12 cellular contexts compared by ENCODE assay signal in the genomic region with DNA sequence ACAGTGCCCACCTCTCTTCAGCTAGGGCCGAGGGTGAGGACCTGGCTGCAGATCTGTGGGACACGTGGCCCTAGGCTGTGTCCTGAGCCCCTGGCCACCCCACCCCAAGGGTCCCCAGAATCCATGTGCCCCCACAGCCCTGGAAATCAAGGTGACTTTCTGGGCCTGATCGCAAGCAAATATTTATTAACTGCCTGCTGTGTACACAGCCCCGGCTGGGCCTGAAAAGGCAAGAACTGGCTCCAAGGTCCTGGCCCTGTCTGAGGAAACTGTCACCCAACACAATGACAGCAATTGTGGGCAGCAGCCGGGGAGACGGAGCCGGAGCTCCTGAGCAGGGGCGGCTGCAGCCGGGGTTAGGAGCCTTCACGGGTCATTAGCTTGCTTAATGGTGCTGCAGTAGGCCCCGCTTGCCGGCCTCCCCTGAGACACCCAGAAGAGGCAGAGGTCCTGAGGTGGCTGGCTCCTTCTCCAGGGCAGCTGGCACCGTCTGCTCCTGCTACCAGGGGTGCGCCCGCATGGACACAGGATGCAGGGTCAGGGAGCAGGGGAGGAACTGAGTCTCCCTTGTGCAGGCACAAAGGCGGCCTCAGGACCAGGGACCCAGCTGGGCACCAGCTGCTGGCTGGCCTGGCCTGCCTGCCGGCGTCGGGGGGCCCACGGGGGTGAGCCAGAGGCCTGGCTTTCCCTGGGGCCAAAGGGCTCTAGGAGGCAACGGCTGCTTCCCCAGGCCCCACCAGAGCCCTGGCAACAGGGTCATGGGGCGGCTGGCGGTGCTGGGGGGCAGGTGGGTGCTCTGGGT. TPM values are rescaled to one million over a fixed set of nuclear protein-coding genes. Genes with fewer than 3 reads are reported as not detected.
DNase-seq lines count a peak whose midpoint lies in the region; ATAC-seq and FAIRE-seq lines count a peak whose summit lies in the region.
"Had no signal": no experiment of that assay in that cellular context is flagged by ENCODE, and none has a peak within 500 bp of the region (broad histone marks: within the 10 kb centered on the region; RNA-seq: fewer than 3 reads in every experiment).

No MANE protein-coding gene starts in this region.

- no peak for ATAC-seq in HG03196 (IDR thresholded peaks at IDR 0.05; ENCODE audit: unreplicated experiment)

- H3K4me2 ChIP-seq in neuronal stem cell (ENCODE audit: insufficient read depth, low read length, poor library complexity, severe bottlenecking) = no peak overlapping the region

- H3K79me1 ChIP-seq in neuronal stem cell (ENCODE audit: low read depth, low read length) = no peaks in the 10 kb centered on the region

- H3K27me3 ChIP-seq in neuronal stem cell (ENCODE audit: control insufficient read depth in 3 of 3, insufficient read depth in 3 of 3, low read depth in 1 of 3, low read length in 3 of 3) = peaks cover 0 to 18% (median 0%) of the 10 kb centered on the region in 3 experiments

- H3K14ac ChIP-seq in neuronal stem cell (ENCODE audit: low read length) = peak overlapping the region; percentile 95

- peak overlapping the region; percentile 15 for H3K9ac ChIP-seq in neuronal stem cell (ENCODE audit: low read depth, low read length, poor library complexity)

- no peaks in the 10 kb centered on the region for H3K9me3 ChIP-seq in neuronal stem cell (replicated peaks in 1 of 2; ENCODE audit: control insufficient read depth in 2 of 2, insufficient read depth in 1 of 2, low read depth in 1 of 2, low read length in 2 of 2)

- no peak overlapping the region for H2AFZ ChIP-seq in neuronal stem cell (ENCODE audit: low read length)

- H4K91ac ChIP-seq in neuronal stem cell (ENCODE audit: low read depth, low read length, poor library complexity) = no peak overlapping the region

- no peak overlapping the region for H3K4ac ChIP-seq in neuronal stem cell (ENCODE audit: low read length)

- H3K23ac ChIP-seq in neuronal stem cell (ENCODE audit: low read depth, low read length, poor library complexity) = peak overlapping the region; percentile 83

- H4K8ac ChIP-seq in neuronal stem cell (ENCODE audit: low read depth, low read length) = no peak overlapping the region

- no peak overlapping the region for H3K4me3 ChIP-seq in neuronal stem cell (ENCODE audit: low read length in 2 of 2)

- H2BK5ac ChIP-seq in neuronal stem cell (ENCODE audit: low read length) = no peak overlapping the region

- peak; percentile 26 for DNase-seq in DMS 273 (lab: John Stamatoyannopoulos, UW; ENCODE audit: unreplicated experiment)
- no peak for DNase-seq in DMS 273 treated with DMSO at 0.1 percent for 48 hours (lab: John Stamatoyannopoulos, UW)
- DNase-seq in NCI-H1092 (lab: John Stamatoyannopoulos, UW) = peak; percentile 24
- peak; percentile 14 to 15 for DNase-seq in frontal cortex (ENCODE audit: low spot score in 2 of 2)
- peak; percentile 50 for DNase-seq in neuronal stem cell (ENCODE audit: low spot score)
- no peak for DNase-seq in NCI-H2227 (lab: John Stamatoyannopoulos, UW; ENCODE audit: unreplicated experiment)
- DNase-seq in OCI-M2 (lab: John Stamatoyannopoulos, UW; ENCODE audit: unreplicated experiment) = no peak
- DNase-seq: GF-D8, KBM-7 had no signal

- no CpG with 5 or more reads among the region's 23 CpGs for WGBS in neuronal stem cell (ENCODE audit: extremely low coverage in 2 of 2, insufficient read length in 2 of 2, insufficient replicate concordance in 1 of 2), 2 donors

- peaks cover 8 to 19% of the 10 kb centered on the region in 2 donors for H3K4me1 ChIP-seq in neuronal stem cell (ENCODE audit: control insufficient read depth in 2 of 2, insufficient read depth in 1 of 2, low read depth in 1 of 2, low read length in 2 of 2)

- H2BK120ac ChIP-seq in neuronal stem cell (ENCODE audit: low read depth, low read length) = no peak overlapping the region

- H3K18ac ChIP-seq in neuronal stem cell (ENCODE audit: low read length) = peak overlapping the region; percentile 88

- H2BK15ac ChIP-seq in neuronal stem cell (ENCODE audit: low read length) = no peak overlapping the region

- FAIRE-seq in frontal cortex (lab: Jason Lieb, UNC) = no peak
- FAIRE-seq: astrocyte had no signal

- H2BK12ac ChIP-seq in neuronal stem cell (ENCODE audit: low read length) = no peak overlapping the region

- H3K27ac ChIP-seq in neuronal stem cell (replicated peaks; ENCODE audit: low read length) = no peak overlapping the region
- H3K27ac ChIP-seq: 22Rv1 had no signal

- peaks cover 0 to 2% of the 10 kb centered on the region in 2 donors for H3K36me3 ChIP-seq in neuronal stem cell (replicated peaks in 1 of 2; ENCODE audit: control insufficient read depth in 2 of 2, insufficient read depth in 2 of 2, low read length in 2 of 2)

- H2AK5ac ChIP-seq in neuronal stem cell (ENCODE audit: low read depth, low read length) = peak overlapping the region; percentile 76

RNA-seq across cellular contexts. Expression of a gene that starts 24.1 kb away (rescaled TPM):
- total RNA-seq in frontal cortex = 10.2 TPM
- polyA plus RNA-seq in neuronal stem cell (2013, experiment 1 of 2) = 21.4 TPM
- polyA plus RNA-seq in neuronal stem cell (2013, experiment 2 of 2) = 19.5 TPM

Comparison
In these comparisons a context has a peak if more than half of its experiments do, and no peak if none do; other contexts are left out.
1. DNase-seq: peak in DMS 273 (single experiment), NCI-H1092 (single experiment), frontal cortex (2 of 2) and neuronal stem cell (single experiment); none in DMS 273 treated with DMSO at 0.1 percent for 48 hours (single experiment), NCI-H2227 (single experiment) and OCI-M2 (single experiment).